Comparison of ENCODE assay signal across 26 cellular contexts in genomic region chr9:88555581-88555980, GRCh38. TPM values are rescaled to one million over a fixed set of nuclear protein-coding genes. Genes with fewer than 3 reads are reported as not detected.
"Had no signal": no experiment of that assay in that cellular context is flagged by ENCODE, and none has a peak within 500 bp of the region (broad histone marks: within the 10 kb centered on the region; RNA-seq: fewer than 3 reads in every experiment).

No MANE protein-coding gene starts in this region.

- DNase-seq: dermis blood vessel endothelial cell; dorsolateral prefrontal cortex; effector CD4-positive, alpha-beta T cell; effector memory CD4-positive, alpha-beta T cell; foreskin keratinocyte; heart left ventricle; hypothalamus; immature natural killer cell; islet precursor cell; kidney; kidney glomerular epithelial cell; left colon; left ventricle myocardium inferior; lower lobe of right lung; mesenchymal stem cell; midbrain had no signal

- H3K4me2 ChIP-seq: hepatocyte had no signal

- FAIRE-seq: colon, endothelial cell of umbilical vein, frontal cortex, kidney had no signal

- H3K4me1 Mint-ChIP-seq: immature natural killer cell had no signal

- H2AFZ ChIP-seq: hepatocyte had no signal

- H3K4me3 Mint-ChIP-seq: immature natural killer cell had no signal

- H3K27me3 ChIP-seq: dorsolateral prefrontal cortex, esophagus muscularis mucosa, gastroesophageal sphincter, hepatocyte had no signal

- H3K9me3 ChIP-seq: esophagus muscularis mucosa, gastroesophageal sphincter, heart left ventricle, left ventricle myocardium inferior, lower lobe of right lung had no signal

- H3K27ac ChIP-seq: coronary artery, dorsolateral prefrontal cortex, esophagus muscularis mucosa, foreskin keratinocyte, gastroesophageal sphincter, heart left ventricle, hepatocyte, left ventricle myocardium inferior, lower lobe of right lung had no signal

- H3K9me3 Mint-ChIP-seq: immature natural killer cell had no signal

- H3K36me3 Mint-ChIP-seq: immature natural killer cell had no signal

- H3K27ac Mint-ChIP-seq: immature natural killer cell had no signal

- H3K79me2 ChIP-seq: hepatocyte had no signal

- ATAC-seq: foreskin keratinocyte, gastroesophageal sphincter, heart left ventricle, left colon, left lobe of liver, lower lobe of right lung had no signal

- H3K36me3 ChIP-seq: esophagus muscularis mucosa, gastroesophageal sphincter, heart left ventricle, left ventricle myocardium inferior, lower lobe of right lung had no signal

- H3K4me1 ChIP-seq: esophagus muscularis mucosa, foreskin keratinocyte, gastroesophageal sphincter, heart left ventricle, left ventricle myocardium inferior, lower lobe of right lung had no signal

- H3K4me3 ChIP-seq: coronary artery, dorsolateral prefrontal cortex, esophagus muscularis mucosa, gastroesophageal sphincter, heart left ventricle, hepatocyte, left ventricle myocardium inferior, lower lobe of right lung had no signal

RNA-seq across cellular contexts. Expression of gene NXNL2, which starts 20.6 kb away (rescaled TPM):
- total RNA-seq: dermis blood vessel endothelial cell, endothelial cell of umbilical vein, foreskin keratinocyte, heart left ventricle, left colon, left lobe of liver, mesenteric fat pad, mononuclear cell had no signal
- polyA plus RNA-seq: immature natural killer cell had no signal
